Comparison of ENCODE assay signal across 8 cellular contexts in the genomic region with DNA sequence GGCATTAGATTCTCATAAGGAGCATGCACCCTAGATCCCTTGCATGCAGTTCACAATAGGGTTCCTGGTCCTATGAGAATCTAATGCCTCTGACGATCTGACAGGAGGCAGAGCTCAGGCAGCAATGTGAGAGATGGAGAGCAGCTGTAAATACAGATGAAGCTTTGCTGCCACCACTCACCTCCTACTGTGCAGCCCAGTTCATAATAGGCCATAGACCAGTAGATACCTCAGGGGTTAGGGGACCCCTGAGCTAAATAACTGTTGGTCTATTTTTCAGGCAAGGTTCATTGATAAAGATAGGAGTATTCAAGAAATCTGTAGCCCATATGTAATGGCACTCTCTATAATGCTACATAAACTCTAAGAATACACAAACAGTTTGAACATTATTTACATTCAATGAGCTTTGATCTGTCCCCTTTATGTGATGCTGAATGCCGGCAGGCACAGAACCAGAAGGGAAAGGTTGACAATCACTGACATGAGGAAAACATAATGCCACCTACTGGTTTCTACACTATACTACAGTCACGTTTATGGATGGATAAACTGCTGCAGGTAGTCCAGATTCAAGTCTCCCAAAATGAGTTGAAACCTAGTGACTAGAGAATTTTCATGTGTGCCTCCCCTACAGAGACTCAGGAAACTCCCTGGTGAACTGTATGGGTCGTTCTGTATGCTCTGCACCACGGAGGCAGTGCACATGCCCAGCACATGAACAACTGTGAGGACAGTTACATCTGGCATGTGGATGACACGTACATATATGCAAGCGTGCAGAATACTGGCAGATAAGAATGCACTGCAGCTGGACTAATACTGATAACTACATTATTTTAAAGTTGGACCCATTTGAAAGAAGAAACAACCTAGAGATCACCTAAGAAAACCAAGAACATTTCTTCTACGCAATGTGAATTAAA.
DNase-seq lines count a peak whose midpoint lies in the region; ATAC-seq, FAIRE-seq and TF ChIP-seq lines count a peak whose summit lies in the region.

No MANE protein-coding gene starts in this region.

- no peaks in the 10 kb centered on the region for H3K27me3 ChIP-seq in gastrocnemius medialis

- DNase-seq in NCI-H524 (lab: John Stamatoyannopoulos, UW) (peak; percentile 11 to 44), NCI-H524 treated with DMSO at 0.1 percent for 48 hours (lab: John Stamatoyannopoulos, UW) (no peak), H54 (ENCODE audit: insufficient read length, low spot score) (no peak), Kasumi-1 (lab: John Stamatoyannopoulos, UW) (peak; percentile 32 to 75), SK-N-DZ (ENCODE audit: low spot score) (peak; percentile 53), fibroblast of villous mesenchyme (ENCODE audit: low read depth) (peak; percentile 31), gastrocnemius medialis (no peak)
- no peak for DNase-seq in stimulated activated CD4-positive, alpha-beta T cell treated with anti-CD3 and anti-CD28 coated beads, Interleukin-4, amount 100 ng/mL, for 24 hours

- peak; percentile 66 for TF ChIP-seq CTCF in fibroblast of villous mesenchyme (IDR thresholded peaks at IDR 0.05; ENCODE audit: insufficient read depth, low read depth, low read length)
- peak in 4 of 5 experiments; percentile 23 to 58 (median 45) for TF ChIP-seq CTCF in gastrocnemius medialis (IDR thresholded peaks at IDR 0.05 in 4 of 5, conservative IDR thresholded peaks at IDR 0.05 in 1 of 5)

- no peaks in the 10 kb centered on the region for H3K4me1 ChIP-seq in gastrocnemius medialis

- H3K9me3 ChIP-seq in gastrocnemius medialis: no peaks in the 10 kb centered on the region

- peak in 1 of 2 donors; percentile 56 for ATAC-seq in gastrocnemius medialis

- no peak overlapping the region for H3K27ac ChIP-seq in gastrocnemius medialis

- peak; percentile 84 for FAIRE-seq in H54 (lab: Jason Lieb, UNC)

- intact Hi-C loops in gastrocnemius medialis (cut with DNase I; ENCODE audit: low total_unique reads): loop anchor here (2.0 kb wide), 1 partner anchor 212 kb away; no protein-coding TSS in a partner anchor

- TF ChIP-seq POLR2A in H54 (IDR thresholded peaks at IDR 0.05; ENCODE audit: low read depth, low read length) (no peak), gastrocnemius medialis (IDR thresholded peaks at IDR 0.05) (no peak)

- H3K4me3 ChIP-seq in fibroblast of villous mesenchyme (ENCODE audit: low read depth, low read length): no peak overlapping the region
- H3K4me3 ChIP-seq in gastrocnemius medialis: no peak overlapping the region

- in situ Hi-C loops in gastrocnemius medialis (cut with MboI; ENCODE audit: low sequenced_read_pairs in 4 of 4): loop anchor here in 1 of 4 donors (10.0 kb wide), 1 partner anchor 206 kb away; no protein-coding TSS in a partner anchor

- peaks cover 0 to 29% of the 10 kb centered on the region in 2 donors for H3K36me3 ChIP-seq in gastrocnemius medialis

Comparison
In these comparisons a context has a peak if more than half of its experiments do, and no peak if none do; other contexts are left out.
1. DNase-seq: peak in NCI-H524 (2 of 2), Kasumi-1 (2 of 2), SK-N-DZ (single experiment) and fibroblast of villous mesenchyme (single experiment); none in NCI-H524 treated with DMSO at 0.1 percent for 48 hours (single experiment), H54 (single experiment), gastrocnemius medialis (0 of 2) and stimulated activated CD4-positive, alpha-beta T cell treated with anti-CD3 and anti-CD28 coated beads, Interleukin-4, amount 100 ng/mL, for 24 hours (single experiment).